ENCODE assay signal across 28 cellular contexts in the genomic region with DNA sequence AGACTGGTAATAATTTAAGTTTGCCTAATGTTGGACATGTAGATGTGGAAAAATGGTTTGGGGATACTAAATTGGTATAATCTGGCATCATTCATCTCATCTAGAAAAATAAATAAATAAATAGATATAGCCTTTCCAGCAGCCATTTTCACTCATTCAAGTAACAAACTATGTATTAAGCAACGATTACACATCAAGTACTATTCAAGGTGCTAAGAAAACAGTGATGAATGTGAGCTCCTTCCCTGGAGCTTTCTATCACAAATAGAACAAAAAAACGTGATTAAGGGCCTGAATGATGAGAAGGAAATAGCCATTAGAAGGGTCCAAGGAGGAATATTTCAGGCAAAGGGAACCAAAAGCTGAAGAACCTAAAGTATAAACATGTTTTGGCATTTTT. TPM values are rescaled to one million over a fixed set of nuclear protein-coding genes. Genes with fewer than 3 reads are reported as not detected.
DNase-seq lines count a peak whose midpoint lies in the region; ATAC-seq and TF ChIP-seq lines count a peak whose summit lies in the region.
"Had no signal": no experiment of that assay in that cellular context is flagged by ENCODE, and none has a peak within 500 bp of the region (broad histone marks: within the 10 kb centered on the region; RNA-seq: fewer than 3 reads in every experiment).

No MANE protein-coding gene starts in this region.

- H3F3A ChIP-seq in SK-N-SH (replicated peaks; ENCODE audit: insufficient read depth): peaks cover 10% of the 10 kb centered on the region

- no peak overlapping the region for H4K91ac ChIP-seq in IMR-90 (ENCODE audit: insufficient read depth, low read depth, low read length)

- TF ChIP-seq EP300 in SK-N-SH (IDR thresholded peaks at IDR 0.05; ENCODE audit: borderline replicate concordance in 1 of 2, low read depth in 1 of 2, low read length in 1 of 2): no peak

- peaks cover 37% of the 10 kb centered on the region for H3K36me3 Mint-ChIP-seq in activated CD8-positive, alpha-beta memory T cell treated with anti-CD3 and anti-CD28 coated beads, Interleukin-2, amount 10 ng/mL, durations not matched to agents 7 days and 5 days
- peaks cover 5% of the 10 kb centered on the region for H3K36me3 Mint-ChIP-seq in memory B cell
- H3K36me3 Mint-ChIP-seq: CD4-positive, CD25-positive, alpha-beta regulatory T cell had no signal

- H2AFZ ChIP-seq in SK-N-SH (ENCODE audit: low read depth): no peak overlapping the region
- no peak overlapping the region for H2AFZ ChIP-seq in IMR-90 (replicated peaks; ENCODE audit: low read length, poor library complexity)

- H3K4me3 Mint-ChIP-seq in activated CD8-positive, alpha-beta memory T cell treated with anti-CD3 and anti-CD28 coated beads, Interleukin-2, amount 10 ng/mL, durations not matched to agents 7 days and 5 days: no peak overlapping the region
- no peak overlapping the region for H3K4me3 Mint-ChIP-seq in memory B cell
- H3K4me3 Mint-ChIP-seq: CD14-positive monocyte; CD4-positive, alpha-beta memory T cell; CD4-positive, CD25-positive, alpha-beta regulatory T cell; CD8-positive, alpha-beta memory T cell had no signal

- no peak overlapping the region for H2BK20ac ChIP-seq in IMR-90 (ENCODE audit: low read depth, low read length)

- no peak overlapping the region for H4K5ac ChIP-seq in IMR-90 (ENCODE audit: low read depth, low read length)

- H2BK120ac ChIP-seq in IMR-90 (ENCODE audit: low read depth, low read length): no peak overlapping the region

- H3K9ac ChIP-seq in SK-N-SH (no peak overlapping the region), IMR-90 (ENCODE audit: low read depth, low read length) (no peak overlapping the region)
- H3K9ac ChIP-seq: BLaER1 had no signal

- CTCF ChIA-PET in SK-N-SH (lab: Yijun Ruan, JAX): interaction anchor here (1.1 to 2.5 kb wide), 3 partner anchors 14 to 112 kb away, joined by 3 to 18 read pairs (median 3); no protein-coding TSS in a partner anchor
- CTCF ChIA-PET in activated CD8-positive, alpha-beta memory T cell treated with anti-CD3 and anti-CD28 coated beads, Interleukin-2, amount 10 ng/mL, durations not matched to agents 7 days and 5 days (lab: Charles Lee): no interaction called here
- CTCF ChIA-PET in IMR-90 (lab: Yijun Ruan, JAX): no interaction called here

- no TSS peak for BruUV-seq in IMR-90 (replicated peaks; lab: Mats Ljungman, UMichigan)

- H3K27me3 Mint-ChIP-seq in activated CD8-positive, alpha-beta memory T cell treated with anti-CD3 and anti-CD28 coated beads, Interleukin-2, amount 10 ng/mL, durations not matched to agents 7 days and 5 days: no peaks in the 10 kb centered on the region
- no peaks in the 10 kb centered on the region for H3K27me3 Mint-ChIP-seq in memory B cell
- H3K27me3 Mint-ChIP-seq: CD4-positive, alpha-beta memory T cell; CD4-positive, CD25-positive, alpha-beta regulatory T cell; CD8-positive, alpha-beta memory T cell had no signal

- no peak overlapping the region for H2AK5ac ChIP-seq in IMR-90 (ENCODE audit: low read depth, low read length)

- DNase-seq in SK-N-SH (no peak), IMR-90 (no peak), memory B cell (ENCODE audit: low spot score in 2 of 2) (no peak), epidermal melanocyte (ENCODE audit: insufficient read length, low spot score) (no peak), GOT3 (lab: John Stamatoyannopoulos, UW) (no peak)
- DNase-seq in activated CD8-positive, alpha-beta memory T cell treated with anti-CD3 and anti-CD28 coated beads, Interleukin-2, amount 10 ng/mL, durations not matched to agents 7 days and 5 days: no peak
- no peak for DNase-seq in activated CD8-positive, alpha-beta memory T cell treated with anti-CD3 and anti-CD28 coated beads, Interleukin-2, amount 50 U/mL, for 48 hours
- DNase-seq: 8988T; ACHN; BE2C; C1 segment of cervical spinal cord; CD4-positive, alpha-beta memory T cell; CD4-positive, CD25-positive, alpha-beta regulatory T cell; CD8-positive, alpha-beta memory T cell; COR-L47; DMS 273 treated with DMSO at 0.1 percent for 48 hours; DMS153; DMS53; DMS79; DND-41; EL; GDM1 had no signal

- H3K9me3 Mint-ChIP-seq in activated CD8-positive, alpha-beta memory T cell treated with anti-CD3 and anti-CD28 coated beads, Interleukin-2, amount 10 ng/mL, durations not matched to agents 7 days and 5 days (ENCODE audit: low read depth): no peaks in the 10 kb centered on the region
- H3K9me3 Mint-ChIP-seq in memory B cell: no peaks in the 10 kb centered on the region
- H3K9me3 Mint-ChIP-seq: CD14-positive monocyte; CD4-positive, alpha-beta memory T cell; CD4-positive, CD25-positive, alpha-beta regulatory T cell; CD8-positive, alpha-beta memory T cell had no signal

- in situ Hi-C loops in IMR-90 (cut with MboI; ENCODE audit: low sequenced_read_pairs): no loop called here

- H3K27ac ChIP-seq in SK-N-SH (ENCODE audit: low read depth in 2 of 2, low read length in 1 of 2): no peak overlapping the region
- no peak overlapping the region for H3K27ac ChIP-seq in IMR-90 (ENCODE audit: insufficient read depth, low read length)
- H3K27ac ChIP-seq: BLaER1 had no signal

- no peaks in the 10 kb centered on the region for H3K9me3 ChIP-seq in SK-N-SH
- no peaks in the 10 kb centered on the region for H3K9me3 ChIP-seq in IMR-90 (ENCODE audit: control insufficient read depth, insufficient read depth, low read length)
- H3K9me3 ChIP-seq: BE2C, BLaER1 had no signal

- H3K9me1 ChIP-seq in IMR-90 (ENCODE audit: insufficient read depth, low read length): peaks cover 2% of the 10 kb centered on the region; the same call in 1 of the 2 replicates

- TF ChIP-seq RAD21 in SK-N-SH (IDR thresholded peaks at IDR 0.05; ENCODE audit: low read length) (no peak), IMR-90 (IDR thresholded peaks at IDR 0.05; ENCODE audit: low read length) (no peak)

- no peak overlapping the region for H2AK9ac ChIP-seq in IMR-90 (replicated peaks; ENCODE audit: low read depth, low read length, poor library complexity)

- POLR2A ChIA-PET in SK-N-SH (lab: Yijun Ruan, JAX): no interaction called here
- POLR2A ChIA-PET in IMR-90 (lab: Charles Lee; ENCODE audit: unreplicated experiment): interaction anchor here (1.1 kb wide), 1 partner anchor 14 kb away, joined by 3 read pairs; no protein-coding TSS in a partner anchor

- no peak overlapping the region for H3K4ac ChIP-seq in IMR-90 (ENCODE audit: low read depth, low read length)

- no peak overlapping the region for H2BK5ac ChIP-seq in IMR-90 (ENCODE audit: low read depth, low read length, poor library complexity, severe bottlenecking)

- H3K27ac Mint-ChIP-seq in activated CD8-positive, alpha-beta memory T cell treated with anti-CD3 and anti-CD28 coated beads, Interleukin-2, amount 10 ng/mL, durations not matched to agents 7 days and 5 days: peak overlapping the region; percentile 0
- H3K27ac Mint-ChIP-seq in memory B cell: peak overlapping the region; percentile 4
- H3K27ac Mint-ChIP-seq: CD4-positive, CD25-positive, alpha-beta regulatory T cell had no signal

- ATAC-seq in SK-N-SH treated with all-trans-retinoic acid at 6 μM for 48 hours (no peak), IMR-90 (ENCODE audit: low read depth) (no peak), memory B cell (ENCODE audit: low read depth) (no peak)
- ATAC-seq in activated CD8-positive, alpha-beta memory T cell treated with anti-CD3 and anti-CD28 coated beads, Interleukin-2, amount 10 ng/mL, durations not matched to agents 7 days and 5 days: no peak
- ATAC-seq: GM12878 had no signal

- no peak overlapping the region for H4K8ac ChIP-seq in IMR-90 (ENCODE audit: low read depth in 2 of 2, low read length in 2 of 2)

- WGBS in SK-N-SH (ENCODE audit: low lambda C conversion rate): 71% methylated on average over 2 of the region's 2 CpGs
- WGBS in IMR-90 (ENCODE audit: extremely low coverage in 2 of 2, insufficient read length in 1 of 2), 2 experiments: no CpG with 5 or more reads among the region's 2 CpGs

- H4K20me1 ChIP-seq in SK-N-SH (ENCODE audit: insufficient read depth) (no peaks in the 10 kb centered on the region; the same call in 1 of the 2 replicates), IMR-90 (ENCODE audit: insufficient read depth, low read length) (no peaks in the 10 kb centered on the region; the same call in 1 of the 2 replicates)
- H4K20me1 ChIP-seq: BLaER1 had no signal

- H3K4me2 ChIP-seq in SK-N-SH (no peak overlapping the region), IMR-90 (ENCODE audit: low read depth, low read length) (no peak overlapping the region)
- H3K4me2 ChIP-seq: BLaER1 had no signal

- peaks cover 12% of the 10 kb centered on the region for H3K4me1 Mint-ChIP-seq in activated CD8-positive, alpha-beta memory T cell treated with anti-CD3 and anti-CD28 coated beads, Interleukin-2, amount 10 ng/mL, durations not matched to agents 7 days and 5 days
- peaks cover 3% of the 10 kb centered on the region for H3K4me1 Mint-ChIP-seq in memory B cell
- H3K4me1 Mint-ChIP-seq: CD14-positive monocyte had no signal

- H3K79me2 ChIP-seq in SK-N-SH (ENCODE audit: insufficient read depth): peaks cover 62% of the 10 kb centered on the region

- H3K36me3 ChIP-seq in SK-N-SH (replicated peaks in 1 of 2; ENCODE audit: control insufficient read depth in 1 of 2, insufficient read depth in 2 of 2, low read length in 1 of 2) (peaks cover 30 to 40% of the 10 kb centered on the region in 2 experiments), IMR-90 (ENCODE audit: control insufficient read depth, insufficient read depth, low read length) (peaks cover 6% of the 10 kb centered on the region)

- dilution Hi-C loops in IMR-90 (cut with HindIII; ENCODE audit: low sequenced_read_pairs, unreplicated experiment): no loop called here

- intact Hi-C loops in IMR-90 (cut with micrococcal nuclease): no loop called here

- H2BK15ac ChIP-seq in IMR-90 (ENCODE audit: low read depth, low read length): no peak overlapping the region

- H3K23ac ChIP-seq in IMR-90 (ENCODE audit: low read depth, low read length): no peak overlapping the region

- H3K18ac ChIP-seq in IMR-90 (ENCODE audit: low read depth, low read length): no peak overlapping the region

- H3K56ac ChIP-seq in IMR-90 (ENCODE audit: extremely low read depth, insufficient read depth, low read length): no peak overlapping the region

- H3K27me3 ChIP-seq in SK-N-SH (ENCODE audit: insufficient read depth) (no peaks in the 10 kb centered on the region), IMR-90 (ENCODE audit: control insufficient read depth, insufficient read depth, low read length) (no peaks in the 10 kb centered on the region)
- H3K27me3 ChIP-seq: BE2C, BLaER1 had no signal

- TF ChIP-seq CTCF in SK-N-SH (IDR thresholded peaks at IDR 0.05) (no peak), IMR-90 (conservative IDR thresholded peaks at IDR 0.05; ENCODE audit: low read depth, low read length) (no peak)

- H3K4me3 ChIP-seq in SK-N-SH (ENCODE audit: low read depth in 2 of 2, low read length in 1 of 2): no peak overlapping the region
- no peak overlapping the region for H3K4me3 ChIP-seq in IMR-90 (ENCODE audit: insufficient read depth, low read depth, low read length)
- H3K4me3 ChIP-seq: BLaER1, GM12878 had no signal

- TF ChIP-seq POLR2A in IMR-90 (IDR thresholded peaks at IDR 0.05; ENCODE audit: low read depth, low read length): no peak

- no peaks in the 10 kb centered on the region for H3K9me2 ChIP-seq in SK-N-SH

- peaks cover 17 to 22% of the 10 kb centered on the region in 2 experiments for H3K79me1 ChIP-seq in IMR-90 (ENCODE audit: low read depth in 1 of 2, low read length in 2 of 2)

- no peak overlapping the region for H3K14ac ChIP-seq in IMR-90 (replicated peaks; ENCODE audit: low read depth, low read length)

- H3K4me1 ChIP-seq in SK-N-SH (ENCODE audit: control insufficient read depth in 1 of 2, insufficient read depth in 2 of 2, low read depth in 1 of 2, low read length in 1 of 2) (no peaks in the 10 kb centered on the region), IMR-90 (ENCODE audit: control insufficient read depth, insufficient read depth, low read length) (no peaks in the 10 kb centered on the region)
- H3K4me1 ChIP-seq: BE2C, BLaER1 had no signal

RNA-seq across cellular contexts. Expression of gene STIL, which starts 37.1 kb away (rescaled TPM):
- 4.9 and 5.8 TPM in 2 replicates for polyA plus RNA-seq in SK-N-SH (2012; rRNA removed)
- 5.7 and 6.6 TPM in 2 replicates for polyA plus RNA-seq in SK-N-SH (2012; cell fraction: cytosol; rRNA removed)
- 3.9 and 7.8 TPM in 2 replicates for polyA plus RNA-seq in SK-N-SH (2012; cell fraction: nucleus; rRNA removed)
- 10 to 100 TPM; 38.6 to 51.3 TPM for total RNA-seq in activated CD8-positive, alpha-beta memory T cell treated with anti-CD3 and anti-CD28 coated beads, Interleukin-2, amount 10 ng/mL, durations not matched to agents 7 days and 5 days
- 17.2 and 19.2 TPM in 2 replicates for total RNA-seq in IMR-90 (2012; rRNA removed)
- polyA plus RNA-seq in IMR-90 (2012; rRNA removed): 5.8 and 6.8 TPM in 2 replicates
- polyA plus RNA-seq in IMR-90 (2012; cell fraction: cytosol; rRNA removed): 1.5 and 3.8 TPM in 2 replicates
- 1.8 and 7.2 TPM in 2 replicates for polyA plus RNA-seq in IMR-90 (2012; cell fraction: nucleus; rRNA removed; ENCODE audit: low replicate concordance)

RNA-seq across cellular contexts. Expression of gene TAL1, which starts 44.8 kb away (rescaled TPM):
- polyA plus RNA-seq in SK-N-SH (2012; rRNA removed): not detected in 2 replicates
- not detected in 2 replicates for polyA plus RNA-seq in SK-N-SH (2012; cell fraction: cytosol; rRNA removed)
- polyA plus RNA-seq in SK-N-SH (2012; cell fraction: nucleus; rRNA removed): not detected in 2 replicates
- total RNA-seq in activated CD8-positive, alpha-beta memory T cell treated with anti-CD3 and anti-CD28 coated beads, Interleukin-2, amount 10 ng/mL, durations not matched to agents 7 days and 5 days: not detected
- not detected in 2 replicates for total RNA-seq in IMR-90 (2012; rRNA removed)
- not detected in 2 replicates for polyA plus RNA-seq in IMR-90 (2012; rRNA removed)
- polyA plus RNA-seq in IMR-90 (2012; cell fraction: cytosol; rRNA removed): not detected in 2 replicates
- polyA plus RNA-seq in IMR-90 (2012; cell fraction: nucleus; rRNA removed; ENCODE audit: low replicate concordance): not detected in 2 replicates
- total RNA-seq: CD4-positive, alpha-beta memory T cell; CD8-positive, alpha-beta memory T cell; G401 had no signal
- polyA plus RNA-seq: AG04450; CD4-positive, alpha-beta memory T cell; CD4-positive, CD25-positive, alpha-beta regulatory T cell; CD8-positive, alpha-beta memory T cell; GM12878 had no signal

RNA-seq across cellular contexts. Expression of gene CMPK1, which starts 56.7 kb away (rescaled TPM):
- 17.5 and 25.1 TPM in 2 replicates for polyA plus RNA-seq in SK-N-SH (2012; rRNA removed)
- 35.4 and 54.3 TPM in 2 replicates for polyA plus RNA-seq in SK-N-SH (2012; cell fraction: cytosol; rRNA removed)
- polyA plus RNA-seq in SK-N-SH (2012; cell fraction: nucleus; rRNA removed): 7.0 and 11.0 TPM in 2 replicates
- 10 to 100 TPM; 77.5 to 94.4 TPM for total RNA-seq in activated CD8-positive, alpha-beta memory T cell treated with anti-CD3 and anti-CD28 coated beads, Interleukin-2, amount 10 ng/mL, durations not matched to agents 7 days and 5 days
- total RNA-seq in IMR-90 (2012; rRNA removed): 23.1 and 75.3 TPM in 2 replicates
- 24.0 and 31.9 TPM in 2 replicates for polyA plus RNA-seq in IMR-90 (2012; rRNA removed)
- polyA plus RNA-seq in IMR-90 (2012; cell fraction: cytosol; rRNA removed): 9.1 and 14.8 TPM in 2 replicates
- polyA plus RNA-seq in IMR-90 (2012; cell fraction: nucleus; rRNA removed; ENCODE audit: low replicate concordance): 5.9 and 9.6 TPM in 2 replicates
